Comparison of ENCODE assay signal across 2 cellular contexts in genomic region chr17:74329378-74329777, GRCh38.
A peak's percentile ranks its signal among the peaks of the same experiment; 100 is the strongest.
TF ChIP-seq lines count a peak whose summit lies in the region.

No MANE protein-coding gene starts in this region.

TF ChIP-seq in HepG2, 621 proteins besides CTCF, POLR2A, EP300 and RAD21:
- 0 out of 2 replicates have a peak, but pooled peaks have one; percentile 17 for TF ChIP-seq FOXO4 (CRISPR knock-in tag; conservative IDR thresholded peaks at IDR 0.05)
- TF ChIP-seq ZBTB1 (CRISPR knock-in tag; IDR thresholded peaks at IDR 0.05; ENCODE audit: borderline replicate concordance): no peak
TF ChIP-seq in HepG2: peak in this region for 1.

TF ChIP-seq in K562, 482 proteins besides CTCF, POLR2A, EP300 and RAD21:
- TF ChIP-seq IRF9 (tag; IDR thresholded peaks at IDR 0.05): no peak
- peak; percentile 39; the same call in 1 of the 2 replicates for TF ChIP-seq BCOR (IDR thresholded peaks at IDR 0.05)
TF ChIP-seq in K562: peak in this region for 1.
